Comparison of ENCODE assay signal across 22 cellular contexts in the genomic region with DNA sequence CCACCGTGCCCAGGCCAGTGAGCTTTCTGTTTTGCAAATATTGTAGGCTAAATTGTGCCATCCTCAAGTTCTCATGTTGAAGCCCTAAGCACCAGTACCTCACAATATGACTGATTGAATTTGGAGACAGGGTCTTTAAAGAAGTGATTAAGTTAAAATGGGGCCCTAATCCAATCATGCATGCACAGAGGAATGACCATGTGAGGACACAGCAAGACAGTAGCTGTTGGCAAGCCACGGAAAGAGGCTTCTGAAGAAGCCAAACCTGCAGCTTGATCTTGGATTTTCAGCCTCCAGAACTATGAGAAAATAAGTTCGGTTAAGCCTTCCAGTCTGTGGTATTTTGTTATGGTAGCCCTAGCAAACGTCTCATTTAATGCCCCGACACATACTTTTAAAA. TPM values are rescaled to one million over a fixed set of nuclear protein-coding genes. Genes with fewer than 3 reads are reported as not detected.
DNase-seq lines count a peak whose midpoint lies in the region; ATAC-seq, FAIRE-seq and TF ChIP-seq lines count a peak whose summit lies in the region.
"Had no signal": no experiment of that assay in that cellular context is flagged by ENCODE, and none has a peak within 500 bp of the region (broad histone marks: within the 10 kb centered on the region; RNA-seq: fewer than 3 reads in every experiment).

No MANE protein-coding gene starts in this region.

- H3K27me3 ChIP-seq in SK-N-SH (ENCODE audit: insufficient read depth) (no peaks in the 10 kb centered on the region), keratinocyte (ENCODE audit: control insufficient read depth, extremely low read depth, insufficient read depth, low read length) (no peaks in the 10 kb centered on the region)
- H3K27me3 ChIP-seq: MG63 had no signal

- dilution Hi-C loops in keratinocyte (cut with MboI; ENCODE audit: extremely low pct_ligation_motif_present, low sequenced_read_pairs), result no loop called here

- peaks cover 87% of the 10 kb centered on the region for H3K79me2 ChIP-seq in SK-N-SH (ENCODE audit: insufficient read depth)
- H3K79me2 ChIP-seq in keratinocyte (ENCODE audit: control insufficient read depth, insufficient read depth, low read length), result peaks cover 57% of the 10 kb centered on the region

- no peaks in the 10 kb centered on the region for H3K36me3 ChIP-seq in SK-N-SH (replicated peaks in 1 of 2; ENCODE audit: control insufficient read depth in 1 of 2, insufficient read depth in 2 of 2, low read length in 1 of 2)
- no peaks in the 10 kb centered on the region for H3K36me3 ChIP-seq in keratinocyte (ENCODE audit: control insufficient read depth in 2 of 2, extremely low read depth in 1 of 2, insufficient read depth in 2 of 2, low read length in 2 of 2)
- H3K36me3 ChIP-seq: MG63 had no signal

- H3K4me1 ChIP-seq in SK-N-SH (ENCODE audit: control insufficient read depth in 1 of 2, insufficient read depth in 2 of 2, low read depth in 1 of 2, low read length in 1 of 2), result peaks cover 44 to 70% of the 10 kb centered on the region in 2 experiments
- H3K4me1 ChIP-seq in keratinocyte (ENCODE audit: control insufficient read depth, extremely low read depth, insufficient read depth, low read length), result peaks cover 52% of the 10 kb centered on the region

- no peaks in the 10 kb centered on the region for H3K9me1 ChIP-seq in keratinocyte (ENCODE audit: control insufficient read depth, extremely low read depth, insufficient read depth, low read length)

- H3K36me3 Mint-ChIP-seq in activated T-cell treated with anti-CD3 and anti-CD28 coated beads, Interleukin-2, amount 50 U/mL, for 24 hours (ENCODE audit: low read depth), result no peaks in the 10 kb centered on the region
- no peaks in the 10 kb centered on the region for H3K36me3 Mint-ChIP-seq in activated T-cell treated with anti-CD3 and anti-CD28 coated beads, Interleukin-2, amount 50 U/mL, for 72 hours (ENCODE audit: insufficient read depth in 2 of 2)
- H3K36me3 Mint-ChIP-seq in type B pancreatic cell, result no peaks in the 10 kb centered on the region

- H3K4me3 Mint-ChIP-seq in activated T-cell treated with anti-CD3 and anti-CD28 coated beads, Interleukin-2, amount 50 U/mL, for 24 hours, result no peak overlapping the region
- H3K4me3 Mint-ChIP-seq in activated T-cell treated with anti-CD3 and anti-CD28 coated beads, Interleukin-2, amount 50 U/mL, for 72 hours, result no peak overlapping the region
- no peak overlapping the region for H3K4me3 Mint-ChIP-seq in type B pancreatic cell
- H3K4me3 Mint-ChIP-seq: CD8-positive, alpha-beta T cell; GM23338 had no signal

- intact Hi-C loops in Right ventricle myocardium inferior (cut with DNase I), result no loop called here

- H3K4me3 ChIP-seq in SK-N-SH (ENCODE audit: low read depth in 2 of 2, low read length in 1 of 2), result no peak overlapping the region
- no peak overlapping the region for H3K4me3 ChIP-seq in keratinocyte (ENCODE audit: control insufficient read depth in 2 of 3, extremely low read depth in 1 of 3, insufficient read depth in 2 of 3, low read depth in 1 of 3, low read length in 3 of 3)
- H3K4me3 ChIP-seq: GM23338, MG63 had no signal

- WGBS in SK-N-SH (ENCODE audit: low lambda C conversion rate), result 78% methylated on average over 5 of the region's 5 CpGs

- no peaks in the 10 kb centered on the region for H3K27me3 Mint-ChIP-seq in activated T-cell treated with anti-CD3 and anti-CD28 coated beads, Interleukin-2, amount 50 U/mL, for 24 hours
- H3K27me3 Mint-ChIP-seq in activated T-cell treated with anti-CD3 and anti-CD28 coated beads, Interleukin-2, amount 50 U/mL, for 72 hours (ENCODE audit: low read depth), result no peaks in the 10 kb centered on the region
- H3K27me3 Mint-ChIP-seq in type B pancreatic cell, result no peaks in the 10 kb centered on the region

- TF ChIP-seq EP300 in SK-N-SH (IDR thresholded peaks at IDR 0.05; ENCODE audit: borderline replicate concordance in 1 of 2, low read depth in 1 of 2, low read length in 1 of 2), result no peak

- H3K9me2 ChIP-seq in SK-N-SH, result no peaks in the 10 kb centered on the region

- POLR2A ChIA-PET in SK-N-SH (lab: Yijun Ruan, JAX), result no interaction called here

- peak; percentile 29 for FAIRE-seq in keratinocyte (lab: Jason Lieb, UNC)
- FAIRE-seq: D721Med had no signal

- no peak for DNase-seq in activated T-cell treated with anti-CD3 and anti-CD28 coated beads, Interleukin-2, amount 50 U/mL, for 24 hours
- no peak for DNase-seq in activated T-cell treated with anti-CD3 and anti-CD28 coated beads, Interleukin-2, amount 50 U/mL, for 72 hours
- no peak for DNase-seq in SK-N-SH
- DNase-seq in keratinocyte (ENCODE audit: low read depth, low spot score), result no peak
- no peak for DNase-seq in type B pancreatic cell (ENCODE audit: extremely low spot score, unreplicated experiment)
- DNase-seq in Right ventricle myocardium inferior (ENCODE audit: missing footprints), result no peak
- no peak for DNase-seq in SHP77 (lab: John Stamatoyannopoulos, UW)
- DNase-seq: CD8-positive, alpha-beta T cell; DMS79; Karpas-422; MG63; NCI-H1092; NCI-H1694 treated with DMSO at 0.1 percent for 48 hours; NCI-H2107; NCI-H2227 treated with DMSO at 0.1 percent for 48 hours; NCI-H524 treated with DMSO at 0.1 percent for 48 hours; NK-92 treated with Interleukin-12 subunit alpha and Interleukin-12 subunit beta, amount 100 ng/mL, for 24 hours; OCI-M1 had no signal

- no peaks in the 10 kb centered on the region for H4K20me1 ChIP-seq in SK-N-SH (ENCODE audit: insufficient read depth)
- no peaks in the 10 kb centered on the region for H4K20me1 ChIP-seq in keratinocyte (ENCODE audit: control insufficient read depth, extremely low read depth, insufficient read depth, low read length)

- H3K27ac Mint-ChIP-seq in activated T-cell treated with anti-CD3 and anti-CD28 coated beads, Interleukin-2, amount 50 U/mL, for 24 hours, result peak overlapping the region; percentile 82
- no peak overlapping the region for H3K27ac Mint-ChIP-seq in activated T-cell treated with anti-CD3 and anti-CD28 coated beads, Interleukin-2, amount 50 U/mL, for 72 hours
- H3K27ac Mint-ChIP-seq in type B pancreatic cell, result peak overlapping the region; percentile 14
- H3K27ac Mint-ChIP-seq: GM23338 had no signal

- no peak for TF ChIP-seq RAD21 in SK-N-SH (IDR thresholded peaks at IDR 0.05; ENCODE audit: low read length)

- H2AFZ ChIP-seq in SK-N-SH (ENCODE audit: low read depth) (no peak overlapping the region), keratinocyte (ENCODE audit: control insufficient read depth, low read length) (no peak overlapping the region)
- H2AFZ ChIP-seq: GM23338 had no signal

- no peaks in the 10 kb centered on the region for H3K9me3 Mint-ChIP-seq in activated T-cell treated with anti-CD3 and anti-CD28 coated beads, Interleukin-2, amount 50 U/mL, for 24 hours
- H3K9me3 Mint-ChIP-seq in activated T-cell treated with anti-CD3 and anti-CD28 coated beads, Interleukin-2, amount 50 U/mL, for 72 hours, result no peaks in the 10 kb centered on the region
- no peaks in the 10 kb centered on the region for H3K9me3 Mint-ChIP-seq in type B pancreatic cell
- H3K9me3 Mint-ChIP-seq: CD8-positive, alpha-beta T cell; GM23338 had no signal

- peaks cover 46% of the 10 kb centered on the region for H3F3A ChIP-seq in SK-N-SH (replicated peaks; ENCODE audit: insufficient read depth)

- H3K9ac ChIP-seq in SK-N-SH (peak overlapping the region; percentile 6; the same call in 1 of the 2 replicates), keratinocyte (ENCODE audit: control insufficient read depth, extremely low read depth, insufficient read depth, low read length) (no peak overlapping the region)

- CTCF ChIA-PET in SK-N-SH (lab: Yijun Ruan, JAX), result interaction anchor here (1.0 to 2.1 kb wide), 3 partner anchors 9 to 29 kb away, joined by 4 to 10 read pairs (median 5); no protein-coding TSS in a partner anchor

- H3K9me3 ChIP-seq in SK-N-SH (no peaks in the 10 kb centered on the region), keratinocyte (ENCODE audit: control insufficient read depth, low read depth, low read length) (no peaks in the 10 kb centered on the region)
- H3K9me3 ChIP-seq: MG63 had no signal

- no peak for ATAC-seq in activated T-cell treated with anti-CD3 and anti-CD28 coated beads, Interleukin-2, amount 50 U/mL, for 72 hours (replicated peaks in 1 of 2)
- no peak for ATAC-seq in Right ventricle myocardium inferior
- ATAC-seq in HG03025 (IDR thresholded peaks at IDR 0.05; ENCODE audit: low FRiP score, unreplicated experiment), result no peak
- ATAC-seq: CD8-positive, alpha-beta T cell; GM23338 had no signal

- H3K27ac ChIP-seq in SK-N-SH (ENCODE audit: low read depth in 2 of 2, low read length in 1 of 2), result peak overlapping the region in 1 of 2 experiments; percentile 89; a peak in 2 of 4 replicates
- no peak overlapping the region for H3K27ac ChIP-seq in keratinocyte (ENCODE audit: control insufficient read depth, insufficient read depth, low read length)
- H3K27ac ChIP-seq: 22Rv1 had no signal

- peaks cover 51% of the 10 kb centered on the region for H3K4me1 Mint-ChIP-seq in activated T-cell treated with anti-CD3 and anti-CD28 coated beads, Interleukin-2, amount 50 U/mL, for 24 hours (ENCODE audit: low read depth)
- peaks cover 29% of the 10 kb centered on the region for H3K4me1 Mint-ChIP-seq in activated T-cell treated with anti-CD3 and anti-CD28 coated beads, Interleukin-2, amount 50 U/mL, for 72 hours (ENCODE audit: low read depth)
- peaks cover 61% of the 10 kb centered on the region for H3K4me1 Mint-ChIP-seq in type B pancreatic cell (ENCODE audit: unreplicated experiment)

- H3K4me2 ChIP-seq in SK-N-SH (0 out of 2 replicates have a peak overlapping the region, but pooled peaks have one; percentile 21), keratinocyte (ENCODE audit: control insufficient read depth, extremely low read depth, insufficient read depth, low read depth, low read length) (no peak overlapping the region)
- H3K4me2 ChIP-seq: GM23338 had no signal

- TF ChIP-seq CTCF in SK-N-SH (IDR thresholded peaks at IDR 0.05) (no peak), keratinocyte (optimal IDR thresholded peaks at IDR 0.05 in 1 of 3, IDR thresholded peaks at IDR 0.05 in 1 of 3, conservative IDR thresholded peaks at IDR 0.05 in 1 of 3; ENCODE audit: extremely low read depth in 1 of 3, insufficient read depth in 2 of 3, low read length in 3 of 3) (no peak), type B pancreatic cell (conservative IDR thresholded peaks at IDR 0.05) (no peak)

RNA-seq across cellular contexts. Expression of a gene that starts 24.9 kb away (rescaled TPM):
- 10 to 100 TPM; 23.7 to 26.9 TPM for total RNA-seq in activated T-cell treated with anti-CD3 and anti-CD28 coated beads, Interleukin-2, amount 50 U/mL, for 72 hours
- polyA plus RNA-seq in SK-N-SH (2012; rRNA removed) (85.4 and 91.7 TPM in 2 replicates), keratinocyte (36.3 to 54.0 TPM (median 39.5 TPM) in 3 replicates)
- polyA plus RNA-seq in SK-N-SH (2012; cell fraction: cytosol; rRNA removed), result 44.8 and 62.7 TPM in 2 replicates
- polyA plus RNA-seq in SK-N-SH (2012; cell fraction: nucleus; rRNA removed), result 250 and 259 TPM in 2 replicates
- polyA plus RNA-seq in keratinocyte (2011; ENCODE audit: low read depth), result 35.8 TPM
- 34.8 and 46.4 TPM in 2 replicates for polyA plus RNA-seq in keratinocyte (2011; cell fraction: cytosol; rRNA removed)
- polyA plus RNA-seq in keratinocyte (2011; cell fraction: nucleus; rRNA removed), result 102 and 124 TPM in 2 replicates
- 36.3 and 51.4 TPM in 2 replicates for polyA plus RNA-seq in keratinocyte (2012; ENCODE audit: low replicate concordance)
- polyA minus RNA-seq in keratinocyte, result 58.4 to 133 TPM (median 75.2 TPM) in 3 replicates
- 45.7 TPM for polyA minus RNA-seq in keratinocyte (2011; cell fraction: cytosol; rRNA and poly(A)+ RNA removed)
- 76.4 and 115 TPM in 2 replicates for polyA minus RNA-seq in keratinocyte (2011; cell fraction: nucleus; rRNA and poly(A)+ RNA removed)
- total RNA-seq in type B pancreatic cell (ENCODE audit: low replicate concordance) (62.5 and 107 TPM in 2 replicates), Right ventricle myocardium inferior (246 TPM)

RNA-seq across cellular contexts. Expression of a gene that starts 25.4 kb away (rescaled TPM):
- under 1 TPM; 0.39 to 0.43 TPM for total RNA-seq in activated T-cell treated with anti-CD3 and anti-CD28 coated beads, Interleukin-2, amount 50 U/mL, for 72 hours
- polyA plus RNA-seq in SK-N-SH (2012; rRNA removed) (3.6 and 5.5 TPM in 2 replicates), keratinocyte (0.42 to 0.80 TPM (median 0.69 TPM) in 3 replicates)
- 1.9 and 2.3 TPM in 2 replicates for polyA plus RNA-seq in SK-N-SH (2012; cell fraction: cytosol; rRNA removed)
- 19.0 and 26.4 TPM in 2 replicates for polyA plus RNA-seq in SK-N-SH (2012; cell fraction: nucleus; rRNA removed)
- not detected for polyA plus RNA-seq in keratinocyte (2011; ENCODE audit: low read depth)
- polyA plus RNA-seq in keratinocyte (2011; cell fraction: cytosol; rRNA removed), result 0.13 and 0.19 TPM in 2 replicates
- 0.98 and 1.1 TPM in 2 replicates for polyA plus RNA-seq in keratinocyte (2011; cell fraction: nucleus; rRNA removed)
- 0.93 and 1.7 TPM in 2 replicates for polyA plus RNA-seq in keratinocyte (2012; ENCODE audit: low replicate concordance)
- 0.74 to 1.9 TPM (median 1.5 TPM) in 3 replicates for polyA minus RNA-seq in keratinocyte
- not detected for polyA minus RNA-seq in keratinocyte (2011; cell fraction: cytosol; rRNA and poly(A)+ RNA removed)
- 0.32 and 0.47 TPM in 2 replicates for polyA minus RNA-seq in keratinocyte (2011; cell fraction: nucleus; rRNA and poly(A)+ RNA removed)
- total RNA-seq in type B pancreatic cell (ENCODE audit: low replicate concordance) (3.4 and 8.9 TPM in 2 replicates), Right ventricle myocardium inferior (1.6 TPM)
- total RNA-seq: GM23338 had no signal
